ENCODE assay signal across 20 cellular contexts in the genomic region with DNA sequence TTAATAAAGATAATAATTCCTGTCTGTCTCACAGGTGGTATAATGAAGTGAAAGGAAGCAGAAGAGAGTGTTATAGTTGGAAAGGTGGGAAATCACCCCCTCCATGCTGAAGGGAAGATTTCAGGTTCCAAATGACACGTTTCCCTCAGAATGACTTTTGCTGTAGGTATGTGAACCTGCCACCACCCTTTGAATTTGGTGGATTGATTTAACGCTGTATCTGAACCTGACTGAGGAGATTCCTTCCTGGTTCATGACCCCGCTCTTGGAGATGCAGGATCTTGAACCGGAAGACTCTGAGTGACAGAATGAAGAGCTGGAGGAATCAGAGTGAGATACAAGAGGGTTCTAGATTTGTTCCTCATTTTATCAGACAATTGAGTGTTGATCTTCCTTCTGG. TPM values are rescaled to one million over a fixed set of nuclear protein-coding genes. Genes with fewer than 3 reads are reported as not detected.
A peak's percentile ranks its signal among the peaks of the same experiment; 100 is the strongest.
DNase-seq lines count a peak whose midpoint lies in the region; ATAC-seq and TF ChIP-seq lines count a peak whose summit lies in the region.
"Had no signal": no experiment of that assay in that cellular context is flagged by ENCODE, and none has a peak within 500 bp of the region (broad histone marks: within the 10 kb centered on the region; RNA-seq: fewer than 3 reads in every experiment).

No MANE protein-coding gene starts in this region.

- H3K9ac ChIP-seq in colonic mucosa (ENCODE audit: low read depth in 2 of 2, low read length in 2 of 2) = no peak overlapping the region

- TF ChIP-seq POLR2A in breast epithelium (IDR thresholded peaks at IDR 0.05) = no peak

- H3K36me3 Mint-ChIP-seq in MCF 10A (ENCODE audit: insufficient read depth, unreplicated experiment) (no peaks in the 10 kb centered on the region), type B pancreatic cell (no peaks in the 10 kb centered on the region)
- H3K36me3 Mint-ChIP-seq: IgD-negative memory B cell had no signal

- peak overlapping the region; percentile 66 for H3K27ac Mint-ChIP-seq in MCF 10A (ENCODE audit: low read depth, unreplicated experiment)
- H3K27ac Mint-ChIP-seq in type B pancreatic cell = peak overlapping the region; percentile 99
- H3K27ac Mint-ChIP-seq: IgD-negative memory B cell had no signal

- H3K27me3 ChIP-seq in breast epithelium (no peaks in the 10 kb centered on the region), colonic mucosa (no peaks in the 10 kb centered on the region), SJCRH30 (no peaks in the 10 kb centered on the region), upper lobe of right lung (no peaks in the 10 kb centered on the region)

- BruUV-seq in MCF 10A (replicated peaks; lab: Mats Ljungman, UMichigan) = no TSS peak

- H3K4me3 ChIP-seq in breast epithelium (no peak overlapping the region), colonic mucosa (no peak overlapping the region), SJCRH30 (no peak overlapping the region), upper lobe of right lung (no peak overlapping the region)

- DNase-seq in MCF 10A (ENCODE audit: unreplicated experiment) (no peak), breast epithelium (ENCODE audit: low spot score in 2 of 2) (no peak), colonic mucosa (peak; percentile 1), islet precursor cell (peak; percentile 49), type B pancreatic cell (ENCODE audit: extremely low spot score, unreplicated experiment) (no peak), GF-D8 (lab: John Stamatoyannopoulos, UW) (no peak), SJCRH30 (no peak), upper lobe of right lung (no peak)
- DNase-seq: 8988T; COR-L47; Kasumi-1; MM.1S; NCI-H1092; NCI-H1436 treated with DMSO at 0.1 percent for 48 hours; NCI-H2029; NK-92 treated with Interleukin-12 subunit alpha and Interleukin-12 subunit beta, amount 100 ng/mL, for 24 hours; RPMI8226; SIG-M5 had no signal

- H3K4me1 ChIP-seq in breast epithelium = peaks cover 5 to 7% of the 10 kb centered on the region in 2 donors
- H3K4me1 ChIP-seq in colonic mucosa = peaks cover 3% of the 10 kb centered on the region
- peaks cover 31% of the 10 kb centered on the region for H3K4me1 ChIP-seq in SJCRH30
- H3K4me1 ChIP-seq in upper lobe of right lung = peaks cover 39% of the 10 kb centered on the region

- H3K9me3 ChIP-seq in breast epithelium = no peaks in the 10 kb centered on the region
- no peaks in the 10 kb centered on the region for H3K9me3 ChIP-seq in colonic mucosa
- no peaks in the 10 kb centered on the region for H3K9me3 ChIP-seq in SJCRH30 (replicated peaks)
- no peaks in the 10 kb centered on the region for H3K9me3 ChIP-seq in upper lobe of right lung

- no peak for ATAC-seq in upper lobe of right lung

- CTCF ChIA-PET in MCF 10A (lab: Yijun Ruan, JAX) = interaction anchor here (0.6 to 2.5 kb wide), 7 partner anchors 12 to 191 kb away, joined by 3 to 9 read pairs (median 4); no protein-coding TSS in a partner anchor

- intact Hi-C loops in MCF 10A (cut with micrococcal nuclease) (no loop called here), breast epithelium (cut with DNase I; ENCODE audit: low total_unique reads) (no loop called here), colonic mucosa (cut with DNase I) (no loop called here), upper lobe of right lung (cut with DNase I) (no loop called here)

- H3K36me3 ChIP-seq in breast epithelium (no peaks in the 10 kb centered on the region), colonic mucosa (no peaks in the 10 kb centered on the region), SJCRH30 (no peaks in the 10 kb centered on the region), upper lobe of right lung (no peaks in the 10 kb centered on the region)

- H3K4me1 Mint-ChIP-seq in MCF 10A (ENCODE audit: insufficient read depth, unreplicated experiment) = peaks cover 53% of the 10 kb centered on the region
- H3K4me1 Mint-ChIP-seq in type B pancreatic cell (ENCODE audit: unreplicated experiment) = peaks cover 31% of the 10 kb centered on the region

- no peak overlapping the region for H3K4me3 Mint-ChIP-seq in MCF 10A (ENCODE audit: unreplicated experiment)
- H3K4me3 Mint-ChIP-seq in type B pancreatic cell = peak overlapping the region; percentile 62
- H3K4me3 Mint-ChIP-seq: IgD-negative memory B cell had no signal

- no peaks in the 10 kb centered on the region for H3K27me3 Mint-ChIP-seq in MCF 10A (ENCODE audit: insufficient read depth, unreplicated experiment)
- H3K27me3 Mint-ChIP-seq in type B pancreatic cell = peaks cover 6% of the 10 kb centered on the region

- TF ChIP-seq CTCF in MCF 10A (IDR thresholded peaks at IDR 0.05; ENCODE audit: unreplicated experiment) (no peak), breast epithelium (IDR thresholded peaks at IDR 0.05) (no peak), colonic mucosa (IDR thresholded peaks at IDR 0.05) (no peak), type B pancreatic cell (conservative IDR thresholded peaks at IDR 0.05) (no peak), upper lobe of right lung (IDR thresholded peaks at IDR 0.05) (no peak)

- H3K27ac ChIP-seq in breast epithelium (peak overlapping the region in 1 of 2 donors; percentile 88), colonic mucosa (no peak overlapping the region), SJCRH30 (no peak overlapping the region), upper lobe of right lung (no peak overlapping the region)
- H3K27ac ChIP-seq: HL-60 had no signal

- H3K9me3 Mint-ChIP-seq in MCF 10A (ENCODE audit: unreplicated experiment) = no peaks in the 10 kb centered on the region
- peaks cover 4% of the 10 kb centered on the region for H3K9me3 Mint-ChIP-seq in type B pancreatic cell

- POLR2A ChIA-PET in MCF 10A (lab: Yijun Ruan, JAX) = interaction anchor here (1.1 to 11.1 kb wide), 9 partner anchors 12 to 76 kb away, joined by 3 to 364 read pairs (median 6); partner anchors contain the start of genes EMP1 and GSG1

RNA-seq across cellular contexts. Expression of gene EMP1, which starts 20.3 kb away (rescaled TPM):
- total RNA-seq in MCF 10A (2022) (193 and 230 TPM in 2 replicates), breast epithelium (100 to 1,000 TPM; 207 to 759 (median 444) TPM), colonic mucosa (100 to 1,000 TPM; 265 to 667 TPM), type B pancreatic cell (ENCODE audit: low replicate concordance) (340 and 2,561 TPM in 2 replicates), upper lobe of right lung (286 TPM)
- 3.4 and 7.5 TPM in 2 replicates for total RNA-seq in SJCRH30 (2014; rRNA removed; shearing (Covaris generic))

Comparison
In these comparisons a context has a peak if more than half of its experiments do, and no peak if none do; other contexts are left out.
1. DNase-seq: peak in colonic mucosa (single experiment) and islet precursor cell (single experiment); none in MCF 10A (single experiment), breast epithelium (0 of 2), type B pancreatic cell (single experiment), GF-D8 (single experiment), SJCRH30 (0 of 2) and upper lobe of right lung (single experiment).
2. RNA of gene EMP1, which starts 20.3 kb away (total RNA-seq): 265 to 667 TPM in colonic mucosa, 207 to 759 TPM in breast epithelium, 340 to 2,561 TPM in type B pancreatic cell, 286 TPM in upper lobe of right lung (single experiment) and 193 to 230 TPM in MCF 10A; 3.4 to 7.5 TPM in SJCRH30; every median in the first group is over 10 times any median in the second.